In the genomic region with DNA sequence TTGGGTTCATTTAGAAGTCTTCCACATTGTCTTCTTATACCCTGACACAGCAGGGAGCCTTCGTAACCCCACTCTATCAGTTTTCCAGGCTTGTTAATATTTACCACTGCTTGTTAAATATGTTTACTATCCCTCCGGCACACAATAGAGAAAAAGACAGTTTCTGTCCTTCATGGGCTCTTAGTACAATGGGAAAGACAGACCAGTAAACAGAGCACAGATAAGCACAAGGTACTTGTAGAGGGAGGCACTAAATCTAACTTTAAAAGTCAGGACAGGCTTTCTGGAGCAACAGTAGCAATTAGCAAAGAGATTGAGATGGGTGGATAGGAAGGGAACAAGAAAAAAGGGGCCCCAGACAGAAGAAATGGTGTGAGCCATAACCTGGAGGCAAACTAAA, we compare ENCODE assay signal across 19 cellular contexts.
"Had no signal": no experiment of that assay in that cellular context is flagged by ENCODE, and none has a peak within 500 bp of the region (broad histone marks: within the 10 kb centered on the region; RNA-seq: fewer than 3 reads in every experiment).

No MANE protein-coding gene starts in this region.

- H3K4me3 ChIP-seq: prostate gland, skin epidermis, tibial nerve had no signal

- DNase-seq: activated CD4-positive, alpha-beta T cell treated with anti-CD3 and anti-CD28 coated beads, Interleukin-2, amount 10 ng/mL, durations not matched to agents 24 days and 14 days; activated CD4-positive, CD25-positive, alpha-beta regulatory T cell; activated naive CD4-positive, alpha-beta T cell; activated naive CD8-positive, alpha-beta T cell treated with anti-CD3 and anti-CD28 coated beads, Interleukin-2, amount 10 ng/mL, durations not matched to agents 7 days and 5 days; anterior cingulate cortex; effector memory CD8-positive, alpha-beta T cell; foreskin melanocyte; head of caudate nucleus; immature natural killer cell; mesenchymal stem cell; natural killer cell; occipital lobe; stimulated activated CD4-positive, alpha-beta T cell treated with anti-CD3 and anti-CD28 coated beads, Interleukin-4, amount 100 ng/mL, for 24 hours; stimulated activated naive CD4-positive, alpha-beta T cell had no signal

- H3K36me3 ChIP-seq: prostate gland, tibial nerve had no signal

- H3K9me3 ChIP-seq: prostate gland, tibial nerve had no signal

- ATAC-seq: effector memory CD8-positive, alpha-beta T cell; natural killer cell; right cardiac atrium had no signal

- H3K27me3 ChIP-seq: tibial nerve had no signal

- H3K4me1 ChIP-seq: prostate gland had no signal

- H3K27ac ChIP-seq: epithelial cell of prostate, prostate gland, skin epidermis, tibial nerve had no signal
